In genomic region chr7:158110034-158110590, GRCh38 we compare ENCODE assay signal across 19 cellular contexts.
A peak's percentile ranks its signal among the peaks of the same experiment; 100 is the strongest.
DNase-seq lines count a peak whose midpoint lies in the region; ATAC-seq, FAIRE-seq and TF ChIP-seq lines count a peak whose summit lies in the region.
"Had no signal": no experiment of that assay in that cellular context is flagged by ENCODE, and none has a peak within 500 bp of the region (broad histone marks: within the 10 kb centered on the region; RNA-seq: fewer than 3 reads in every experiment).

No MANE protein-coding gene starts in this region.

- H2BK120ac ChIP-seq in H9 (ENCODE audit: low read depth, low read length, poor library complexity, severe bottlenecking) (no peak overlapping the region), H1 (replicated peaks; ENCODE audit: low read depth, low read length) (no peak overlapping the region)

- FAIRE-seq in H1 (lab: Jason Lieb, UNC) = no peak
- FAIRE-seq: GM19239, H54 had no signal

- no peak overlapping the region for H2BK5ac ChIP-seq in H9 (ENCODE audit: insufficient read length, low read length)
- no peak overlapping the region; the same call in 1 of the 2 replicates for H2BK5ac ChIP-seq in H1 (ENCODE audit: low read depth, low read length)

- H2BK15ac ChIP-seq in H9 (ENCODE audit: low read depth, low read length) (no peak overlapping the region), H1 (ENCODE audit: low read length) (no peak overlapping the region)

- H3K79me2 ChIP-seq in H9 (ENCODE audit: insufficient read depth, low read length) (no peaks in the 10 kb centered on the region), H1 (ENCODE audit: control insufficient read depth in 1 of 2, insufficient read depth in 2 of 2, low read length in 2 of 2) (no peaks in the 10 kb centered on the region)

- H4K5ac ChIP-seq in H9 (ENCODE audit: insufficient read length, low read depth, low read length) = no peak overlapping the region
- H4K5ac ChIP-seq in H1 (ENCODE audit: insufficient read length, low read depth, low read length) = no peak overlapping the region

- H2AFZ ChIP-seq in H9 (ENCODE audit: low read length) = no peak overlapping the region
- H2AFZ ChIP-seq in H1 (ENCODE audit: low read length) = no peak overlapping the region

- H2AK5ac ChIP-seq in H9 (ENCODE audit: insufficient read length, low read length) = no peak overlapping the region
- H2AK5ac ChIP-seq in H1 (ENCODE audit: low read depth, low read length) = no peak overlapping the region

- H2BK12ac ChIP-seq in H9 (ENCODE audit: insufficient read length, low read depth, low read length) (no peak overlapping the region), H1 (ENCODE audit: low read depth, low read length) (no peak overlapping the region)

- H3K27me3 Mint-ChIP-seq in H9 (ENCODE audit: low read depth) (peaks cover 1% of the 10 kb centered on the region), osteocyte (ENCODE audit: unreplicated experiment) (no peaks in the 10 kb centered on the region)

- TF ChIP-seq POLR2A in H1 (IDR thresholded peaks at IDR 0.05; ENCODE audit: control extremely low read depth in 1 of 2, low read depth in 2 of 2, low read length in 2 of 2) = no peak

- no peak overlapping the region for H3K27ac ChIP-seq in H9 (ENCODE audit: insufficient read length, low read depth, low read length)
- no peak overlapping the region for H3K27ac ChIP-seq in H1 (ENCODE audit: low read depth, low read length)

- H3K4me2 ChIP-seq in H9 (ENCODE audit: insufficient read depth, insufficient read length, low read length) = no peak overlapping the region
- H3K4me2 ChIP-seq in H1 (ENCODE audit: insufficient read depth in 1 of 2, low read depth in 2 of 2, low read length in 2 of 2) = no peak overlapping the region

- H4K8ac ChIP-seq in H9 (replicated peaks; ENCODE audit: insufficient read length, low read depth, low read length) = no peak overlapping the region
- H4K8ac ChIP-seq in H1 (ENCODE audit: extremely low read depth, insufficient read depth, low read length) = 0 out of 2 replicates have a peak overlapping the region, but pooled peaks have one; percentile 3

- peaks cover 4 to 5% (median 5%) of the 10 kb centered on the region in 3 experiments; a peak in 6 of 7 replicates for H3K36me3 Mint-ChIP-seq in H9 (ENCODE audit: insufficient read depth in 1 of 3, low read depth in 3 of 3)
- peaks cover 4% of the 10 kb centered on the region for H3K36me3 Mint-ChIP-seq in osteocyte (ENCODE audit: unreplicated experiment)
- H3K36me3 Mint-ChIP-seq: CD8-positive, alpha-beta T cell had no signal

- POLR2A ChIA-PET in H1 (lab: Charles Lee; ENCODE audit: partially characterized antibody) = no interaction called here

- H3K14ac ChIP-seq in H9 (ENCODE audit: insufficient read depth, low read length) (0 out of 2 replicates have a peak overlapping the region, but pooled peaks have one; percentile 6), H1 (ENCODE audit: insufficient read length) (no peak overlapping the region)

- TF ChIP-seq CTCF in H9 (conservative IDR thresholded peaks at IDR 0.05) = no peak
- TF ChIP-seq CTCF in H1 (IDR thresholded peaks at IDR 0.05; ENCODE audit: control extremely low read depth in 1 of 3, insufficient read depth in 1 of 3, low read depth in 1 of 3, low read length in 3 of 3) = no peak
- no peak for TF ChIP-seq CTCF in osteocyte (IDR thresholded peaks at IDR 0.05)

- CTCF ChIA-PET in H1 (lab: Charles Lee; ENCODE audit: partially characterized antibody) = no interaction called here

- H3K9me3 ChIP-seq in H9 (ENCODE audit: control insufficient read depth, low read depth, low read length) (no peaks in the 10 kb centered on the region), H1 (ENCODE audit: insufficient read depth in 2 of 2, low read depth in 1 of 2, low read length in 1 of 2) (peaks cover 24 to 71% of the 10 kb centered on the region in 2 experiments; a peak in 3 of 4 replicates)

- H3K4me1 ChIP-seq in H9 (ENCODE audit: insufficient read depth, low read length) (no peaks in the 10 kb centered on the region), H1 (replicated peaks in 1 of 4; ENCODE audit: control insufficient read depth in 3 of 4, insufficient read depth in 4 of 4, low read length in 3 of 4) (peaks cover 0 to 3% (median 0%) of the 10 kb centered on the region in 4 experiments; a peak in 1 of 7 replicates)

- H3K9ac ChIP-seq in H9 (ENCODE audit: extremely low read depth, insufficient read length, low read length) (no peak overlapping the region), H1 (replicated peaks in 1 of 4; ENCODE audit: extremely low read depth in 1 of 4, low read depth in 3 of 4, low read length in 3 of 4) (no peak overlapping the region)

- H3K4me3 Mint-ChIP-seq in H9 (no peak overlapping the region), osteocyte (ENCODE audit: unreplicated experiment) (no peak overlapping the region)
- H3K4me3 Mint-ChIP-seq: CD8-positive, alpha-beta T cell had no signal

- H3T11ph ChIP-seq in H9 (ENCODE audit: low read length) = no peak overlapping the region

- TF ChIP-seq EP300 in H1 (IDR thresholded peaks at IDR 0.05; ENCODE audit: borderline replicate concordance in 1 of 2, low read depth in 2 of 2, low read length in 2 of 2) = no peak

- no peak for TF ChIP-seq RAD21 in H1 (IDR thresholded peaks at IDR 0.05 in 1 of 2, conservative IDR thresholded peaks at IDR 0.05 in 1 of 2; ENCODE audit: low read depth in 2 of 2, low read length in 2 of 2)

- H3K4me3 ChIP-seq in H1 (ENCODE audit: extremely low read depth in 1 of 4, insufficient read depth in 2 of 4, low read depth in 3 of 4, low read length in 4 of 4) = no peak overlapping the region

- H3K18ac ChIP-seq in H9 (ENCODE audit: insufficient read length, low read depth, low read length) (no peak overlapping the region), H1 (ENCODE audit: extremely low read depth, low read length) (no peak overlapping the region)

- H3K36me3 ChIP-seq in H1 (ENCODE audit: control insufficient read depth in 2 of 4, insufficient read depth in 4 of 4, low read length in 3 of 4) = no peaks in the 10 kb centered on the region

- H3K27me3 ChIP-seq in H9 (ENCODE audit: insufficient read depth, low read length) (no peaks in the 10 kb centered on the region), H1 (replicated peaks in 1 of 4; ENCODE audit: control insufficient read depth in 3 of 4, extremely low read depth in 1 of 4, insufficient read depth in 3 of 4, low read length in 3 of 4) (no peaks in the 10 kb centered on the region)

- no peaks in the 10 kb centered on the region for H4K20me1 ChIP-seq in H9 (ENCODE audit: control insufficient read depth, insufficient read depth, insufficient read length)
- H4K20me1 ChIP-seq in H1 (replicated peaks in 1 of 2; ENCODE audit: control insufficient read depth in 1 of 2, insufficient read depth in 2 of 2, low read length in 2 of 2) = no peaks in the 10 kb centered on the region

- WGBS in H9 (ENCODE audit: extremely low coverage, insufficient read length, low lambda C conversion rate) = no CpG with 5 or more reads among the region's 15 CpGs
- WGBS in H1 (ENCODE audit: extremely low coverage in 1 of 2, insufficient coverage in 1 of 2, insufficient read length in 1 of 2, insufficient replicate concordance in 2 of 2, low coverage in 1 of 2, low lambda C conversion rate in 2 of 2, missing lambda C conversion rate in 1 of 2), 2 experiments = 89% methylated on average over 15 of the region's 15 CpGs; no CpG with 5 or more reads in 1 of the 2 experiments

- no peak for ATAC-seq in SK-N-SH treated with all-trans-retinoic acid at 6 μM for 48 hours
- ATAC-seq: CD8-positive, alpha-beta T cell had no signal

- peak; percentile 46 for DNase-seq in NCI-H748 (lab: John Stamatoyannopoulos, UW; ENCODE audit: unreplicated experiment)
- no peak for DNase-seq in NCI-H748 treated with DMSO at 0.1 percent for 48 hours (lab: John Stamatoyannopoulos, UW)
- no peak for DNase-seq in H9
- DNase-seq in H1 (ENCODE audit: low read depth in 1 of 2, low spot score in 2 of 2) = peak in 1 of 2 experiments; percentile 31
- DNase-seq in osteocyte (ENCODE audit: extremely low spot score, unreplicated experiment) = peak; percentile 77
- no peak for DNase-seq in OCI-M2 (lab: John Stamatoyannopoulos, UW; ENCODE audit: unreplicated experiment)
- no peak for DNase-seq in activated gamma-delta T cell treated with Interleukin-2 at 50 U/mL for 16 hours
- DNase-seq: AML-193, C1 segment of cervical spinal cord, GDM1, Karpas-422, NCI-H1694, NCI-H2081 treated with DMSO at 0.1 percent for 48 hours, NCI-H446 treated with DMSO at 0.1 percent for 48 hours, SW 1271 had no signal

- no peak overlapping the region for H3K23ac ChIP-seq in H9 (ENCODE audit: insufficient read length, low read depth, low read length)
- H3K23ac ChIP-seq in H1 (ENCODE audit: insufficient read length) = no peak overlapping the region

- no peak overlapping the region for H3K27ac Mint-ChIP-seq in H9
- no peak overlapping the region for H3K27ac Mint-ChIP-seq in osteocyte (ENCODE audit: unreplicated experiment)
- H3K27ac Mint-ChIP-seq: CD8-positive, alpha-beta T cell had no signal

- H3K9me3 Mint-ChIP-seq in H9 (peaks cover 2 to 4% of the 10 kb centered on the region in 2 experiments; a peak in 4 of 5 replicates), osteocyte (ENCODE audit: unreplicated experiment) (peaks cover 41% of the 10 kb centered on the region)

- H3K4me1 Mint-ChIP-seq in H9 (peaks cover 4% of the 10 kb centered on the region in 2 experiments), osteocyte (ENCODE audit: unreplicated experiment) (no peaks in the 10 kb centered on the region)

- H3K56ac ChIP-seq in H9 (ENCODE audit: insufficient read length, low read depth, low read length) (no peak overlapping the region), H1 (replicated peaks; ENCODE audit: insufficient read length, low read depth, low read length) (no peak overlapping the region)

- H3K79me1 ChIP-seq in H9 (ENCODE audit: insufficient read depth, low read depth, low read length, poor library complexity, severe bottlenecking) (no peaks in the 10 kb centered on the region), H1 (ENCODE audit: low read depth, low read length) (no peaks in the 10 kb centered on the region)

- H3K4ac ChIP-seq in H9 (ENCODE audit: low read depth, low read length) (no peak overlapping the region), H1 (replicated peaks; ENCODE audit: insufficient read length, low read depth, low read length) (no peak overlapping the region)

- H2BK20ac ChIP-seq in H9 (ENCODE audit: low read depth, low read length, poor library complexity, severe bottlenecking) (no peak overlapping the region), H1 (ENCODE audit: low read length) (no peak overlapping the region)

- H3K23me2 ChIP-seq in H9 (ENCODE audit: insufficient read length, low read depth, low read length, poor library complexity, severe bottlenecking) (no peaks in the 10 kb centered on the region), H1 (ENCODE audit: low read depth, low read length) (peaks cover 2% of the 10 kb centered on the region; the same call in 1 of the 2 replicates)

- H4K91ac ChIP-seq in H9 (ENCODE audit: insufficient read length, low read depth, low read length) (no peak overlapping the region), H1 (replicated peaks; ENCODE audit: insufficient read length, low read length) (no peak overlapping the region)

TF ChIP-seq in H1, 55 proteins besides CTCF, POLR2A, EP300 and RAD21 (continues in another document):
- no peak for TF ChIP-seq CHD1 (IDR thresholded peaks at IDR 0.05; ENCODE audit: low read depth, low read length)

TF ChIP-seq in SK-N-SH treated with all-trans-retinoic acid at 6 μM for 48 hours, 23 proteins besides CTCF, POLR2A, EP300 and RAD21 (continues in another document):
- TF ChIP-seq GLIS3 (CRISPR knock-in tag; IDR thresholded peaks at IDR 0.05) = no peak

Comparison
In these comparisons a context has a peak if more than half of its experiments do, and no peak if none do; other contexts are left out.
1. DNase-seq: peak in NCI-H748 (single experiment) and osteocyte (single experiment); none in NCI-H748 treated with DMSO at 0.1 percent for 48 hours (single experiment), H9 (single experiment), OCI-M2 (single experiment) and activated gamma-delta T cell treated with Interleukin-2 at 50 U/mL for 16 hours (single experiment).